In genomic region chr19:38266981-38267597, GRCh38 we compare ENCODE assay signal across 10 cellular contexts. TPM values are rescaled to one million over a fixed set of nuclear protein-coding genes. Genes with fewer than 3 reads are reported as not detected.
DNase-seq lines count a peak whose midpoint lies in the region; ATAC-seq and TF ChIP-seq lines count a peak whose summit lies in the region.
"Had no signal": no experiment of that assay in that cellular context is flagged by ENCODE, and none has a peak within 500 bp of the region (broad histone marks: within the 10 kb centered on the region; RNA-seq: fewer than 3 reads in every experiment).

No MANE protein-coding gene starts in this region.

- TF ChIP-seq CTCF in adrenal gland (IDR thresholded peaks at IDR 0.05) (no peak), thyroid gland (IDR thresholded peaks at IDR 0.05) (no peak)

- no peaks in the 10 kb centered on the region for H3K9me3 ChIP-seq in adrenal gland (replicated peaks in 1 of 3)
- no peaks in the 10 kb centered on the region for H3K9me3 ChIP-seq in thyroid gland

- DNase-seq in NCI-H2196 (lab: John Stamatoyannopoulos, UW; ENCODE audit: unreplicated experiment) = peak; percentile 26
- DNase-seq in NCI-H2196 treated with DMSO at 0.1 percent for 48 hours (lab: John Stamatoyannopoulos, UW; ENCODE audit: unreplicated experiment) = no peak
- DNase-seq in adrenal gland = no peak
- peak; percentile 89 for DNase-seq in kidney glomerular epithelial cell (lab: John Stamatoyannopoulos, UW)
- DNase-seq in thyroid gland = peak; percentile 30 to 36
- DNase-seq: hippocampal formation, Kasumi-1 had no signal

- 52 to 63% (median 62%) methylated on average over 12 of the region's 12 CpGs for WGBS in adrenal gland, 4 donors
- 47 to 54% methylated on average over 12 of the region's 12 CpGs for WGBS in thyroid gland, 2 donors

- H3K36me3 ChIP-seq in adrenal gland (replicated peaks in 1 of 2) = no peaks in the 10 kb centered on the region
- H3K36me3 ChIP-seq in thyroid gland = no peaks in the 10 kb centered on the region

- H3K4me1 ChIP-seq in adrenal gland (replicated peaks in 1 of 2) (peaks cover 11 to 40% of the 10 kb centered on the region in 2 donors), thyroid gland (peaks cover 27 to 54% of the 10 kb centered on the region in 2 donors)

- no peak for ATAC-seq in HG02798 (IDR thresholded peaks at IDR 0.05; ENCODE audit: poor library complexity, unreplicated experiment)
- no peak for ATAC-seq in HG03095 (IDR thresholded peaks at IDR 0.05; ENCODE audit: unreplicated experiment)
- no peak for ATAC-seq in GM21390 (IDR thresholded peaks at IDR 0.05; ENCODE audit: unreplicated experiment)

- TF ChIP-seq POLR2A in adrenal gland (IDR thresholded peaks at IDR 0.05) (no peak), thyroid gland (IDR thresholded peaks at IDR 0.05) (no peak)

- H3K4me3 ChIP-seq in adrenal gland = no peak overlapping the region
- peak overlapping the region in 2 of 3 donors; percentile 5 to 71 for H3K4me3 ChIP-seq in thyroid gland (replicated peaks in 1 of 3)

- peak overlapping the region in 3 of 5 donors; percentile 33 to 66 (median 60) for H3K27ac ChIP-seq in adrenal gland
- H3K27ac ChIP-seq in thyroid gland = peak overlapping the region; percentile 76 to 96 (median 76)

- no peaks in the 10 kb centered on the region for H3K27me3 ChIP-seq in adrenal gland
- no peaks in the 10 kb centered on the region for H3K27me3 ChIP-seq in thyroid gland

- intact Hi-C loops in adrenal gland (cut with DNase I) (no loop called here), thyroid gland (cut with DNase I) (no loop called here)

RNA-seq across cellular contexts. Expression of gene SPINT2, which starts 2.7 kb away (rescaled TPM):
- total RNA-seq in adrenal gland = 100 to 1,000 TPM in 1 of 8 donors, 10 to 100 TPM in 7; 38.1 to 233 (median 76.0) TPM
- 10 to 100 TPM; 33.4 to 44.0 (median 33.8) TPM for polyA plus RNA-seq in adrenal gland
- total RNA-seq in thyroid gland = 1,000 to 10,000 TPM in 1 of 4 donors, 100 to 1,000 TPM in 3; 424 to 1,529 (median 712) TPM

RNA-seq across cellular contexts. Expression of gene PPP1R14A, which starts 10.9 kb away (rescaled TPM):
- total RNA-seq in adrenal gland (100 to 1,000 TPM in 7 of 8 donors, 10 to 100 TPM in 1; 82.6 to 250 (median 147) TPM), thyroid gland (10 to 100 TPM in 1 of 4 donors, 1 to 10 TPM in 3; 2.8 to 11.9 (median 4.3) TPM)
- polyA plus RNA-seq in adrenal gland = 100 to 1,000 TPM in 2 of 3 donors, 10 to 100 TPM in 1; 14.8 to 366 (median 340) TPM

RNA-seq across cellular contexts. Expression of gene C19orf33, which starts 37.0 kb away (rescaled TPM):
- total RNA-seq in adrenal gland = 1 to 10 TPM in 5 of 8 donors, under 1 TPM in 1, not detected in 2; 0.88 to 7.6 (median 3.1) TPM
- 10 to 100 TPM in 2 of 3 donors, not detected in 1; 33.7 to 46.2 TPM for polyA plus RNA-seq in adrenal gland
- total RNA-seq in thyroid gland = 10 to 100 TPM in 3 of 4 donors, not detected in 1; 16.2 to 26.3 (median 17.2) TPM

RNA-seq across cellular contexts. Expression of gene DPF1, which starts 43.1 kb away (rescaled TPM):
- under 1 TPM in 3 of 8 donors, not detected in 5; 0.37 to 0.83 (median 0.67) TPM for total RNA-seq in adrenal gland
- polyA plus RNA-seq in adrenal gland = under 1 TPM; 0.17 to 0.97 (median 0.40) TPM
- total RNA-seq in thyroid gland = not detected

RNA-seq across cellular contexts. Expression of gene YIF1B, which starts 48.7 kb away (rescaled TPM):
- 10 to 100 TPM; 31.0 to 57.0 (median 37.7) TPM for total RNA-seq in adrenal gland
- polyA plus RNA-seq in adrenal gland = 10 to 100 TPM; 23.5 to 53.0 (median 42.1) TPM
- 10 to 100 TPM; 12.9 to 30.9 (median 21.0) TPM for total RNA-seq in thyroid gland

Comparison
In these comparisons a context has a peak if more than half of its experiments do, and no peak if none do; other contexts are left out.
1. DNase-seq: peak in NCI-H2196 (single experiment), kidney glomerular epithelial cell (single experiment) and thyroid gland (2 of 2); none in NCI-H2196 treated with DMSO at 0.1 percent for 48 hours (single experiment) and adrenal gland (0 of 7).
2. H3K4me3 ChIP-seq: peak in thyroid gland (2 of 3); none in adrenal gland (0 of 4).
3. RNA of gene PPP1R14A, which starts 10.9 kb away (total RNA-seq): 82.6 to 250 TPM in adrenal gland; 2.8 to 11.9 TPM in thyroid gland; every median in the first group is over 4 times any median in the second.